7 cellular contexts compared by ENCODE assay signal in genomic region chr19:2543463-2544442, GRCh38.
A peak's percentile ranks its signal among the peaks of the same experiment; 100 is the strongest.
DNase-seq lines count a peak whose midpoint lies in the region; ATAC-seq and TF ChIP-seq lines count a peak whose summit lies in the region.

No MANE protein-coding gene starts in this region.

- no peaks in the 10 kb centered on the region for H3K27me3 ChIP-seq in layer of hippocampus (ENCODE audit: control insufficient read depth, insufficient read depth, low read length)

- H3K4me3 ChIP-seq in choroid plexus epithelial cell (ENCODE audit: low read depth, low read length), result peak overlapping the region; percentile 23

- peak; percentile 57 for DNase-seq in GM19238 (ENCODE audit: insufficient read length, low spot score)
- peak; percentile 81 for DNase-seq in NCI-H2227 (lab: John Stamatoyannopoulos, UW; ENCODE audit: unreplicated experiment)
- DNase-seq in activated CD4-positive, alpha-beta T cell treated with anti-CD3 and anti-CD28 coated beads for 48 hours, result peak; percentile 80
- peak; percentile 99 for DNase-seq in choroid plexus epithelial cell (ENCODE audit: low read depth)
- DNase-seq in stimulated activated CD4-positive, alpha-beta T cell treated with anti-CD3 and anti-CD28 coated beads, Interleukin-15, amount 100 ng/mL, for 48 hours (ENCODE audit: low read depth in 2 of 2), result peak; percentile 48 to 57

- peak overlapping the region; percentile 99 for H3K27ac ChIP-seq in layer of hippocampus (ENCODE audit: low read depth, low read length)

- no peak for ATAC-seq in GM18520 (IDR thresholded peaks at IDR 0.05; ENCODE audit: unreplicated experiment)

- peak; percentile 51 for TF ChIP-seq CTCF in choroid plexus epithelial cell (conservative IDR thresholded peaks at IDR 0.05; ENCODE audit: low read depth, low read length)
